24 cellular contexts compared by ENCODE assay signal in genomic region chr10:42422911-42423310, GRCh38.
DNase-seq lines count a peak whose midpoint lies in the region; ATAC-seq, FAIRE-seq and TF ChIP-seq lines count a peak whose summit lies in the region.
"Had no signal": no experiment of that assay in that cellular context is flagged by ENCODE, and none has a peak within 500 bp of the region (broad histone marks: within the 10 kb centered on the region; RNA-seq: fewer than 3 reads in every experiment).

No MANE protein-coding gene starts in this region.

- H3K9me3 ChIP-seq in left ventricle myocardium inferior (replicated peaks) = no peaks in the 10 kb centered on the region
- no peaks in the 10 kb centered on the region for H3K9me3 ChIP-seq in HepG2 (ENCODE audit: low read length)
- H3K9me3 ChIP-seq: BLaER1, Caco-2 had no signal

- H2AFZ ChIP-seq in HepG2 (ENCODE audit: low read length) = no peak overlapping the region
- H2AFZ ChIP-seq: GM23248 had no signal

- H3K4me3 ChIP-seq in left ventricle myocardium inferior = no peak overlapping the region
- H3K4me3 ChIP-seq in LNCaP clone FGC (ENCODE audit: low read depth, low read length) = no peak overlapping the region
- no peak overlapping the region for H3K4me3 ChIP-seq in HepG2 (replicated peaks in 1 of 3; ENCODE audit: insufficient read depth in 1 of 3, low read depth in 2 of 3, low read length in 3 of 3)
- H3K4me3 ChIP-seq: BLaER1, GM12878, GM23248 had no signal

- H3K36me3 ChIP-seq in left ventricle myocardium inferior (no peaks in the 10 kb centered on the region), HepG2 (replicated peaks in 1 of 2; ENCODE audit: control insufficient read depth in 1 of 2, insufficient read depth in 2 of 2, low read length in 2 of 2) (no peaks in the 10 kb centered on the region)
- H3K36me3 ChIP-seq: BLaER1 had no signal

- no TSS peak for BruUV-seq in HepG2 (replicated peaks; lab: Mats Ljungman, UMichigan)

- H3K9ac ChIP-seq in HepG2 (ENCODE audit: insufficient read depth, low read depth, low read length) = no peak overlapping the region
- H3K9ac ChIP-seq: BLaER1, GM23248 had no signal

- intact Hi-C loops in Right ventricle myocardium inferior (cut with DNase I) (no loop called here), left ventricle myocardium inferior (cut with micrococcal nuclease) (no loop called here), left cardiac atrium (cut with DNase I) (loop anchor here in 1 of 2 donors (10.0 kb wide), 1 partner anchor 248 kb away; no protein-coding TSS in a partner anchor), HepG2 (cut with micrococcal nuclease; ENCODE audit: unreplicated experiment) (no loop called here)

- H3K4me1 ChIP-seq in left ventricle myocardium inferior (no peaks in the 10 kb centered on the region), HepG2 (ENCODE audit: insufficient read depth, low read length) (no peaks in the 10 kb centered on the region)
- H3K4me1 ChIP-seq: BLaER1, Caco-2 had no signal

- TF ChIP-seq CTCF in left ventricle myocardium inferior (IDR thresholded peaks at IDR 0.05; ENCODE audit: borderline replicate concordance) (no peak), LNCaP clone FGC (IDR thresholded peaks at IDR 0.05; ENCODE audit: control insufficient read depth, extremely low read depth, insufficient read depth) (no peak), HepG2 (CRISPR knock-in tag; IDR thresholded peaks at IDR 0.05) (no peak)

- H4K20me1 ChIP-seq in HepG2 (ENCODE audit: insufficient read depth, low read length) = no peaks in the 10 kb centered on the region
- H4K20me1 ChIP-seq: BLaER1 had no signal

- H3K79me2 ChIP-seq in HepG2 (ENCODE audit: insufficient read depth, low read length) = no peaks in the 10 kb centered on the region

- TF ChIP-seq RAD21 in HepG2 (CRISPR knock-in tag; IDR thresholded peaks at IDR 0.05) = no peak

- no peak for FAIRE-seq in HepG2 (lab: Jason Lieb, UNC)
- FAIRE-seq: A204.1, D721Med, GM12878, GM19239, H1 had no signal

- no peak for TF ChIP-seq POLR2A in HepG2 (IDR thresholded peaks at IDR 0.05; ENCODE audit: insufficient read depth in 1 of 2, low read depth in 2 of 2, low read length in 2 of 2)

- WGBS in HepG2 (ENCODE audit: low lambda C conversion rate) = 63% methylated on average over 5 of the region's 5 CpGs

- CTCF ChIA-PET in HepG2 (lab: Yijun Ruan, JAX; ENCODE audit: low intra/inter-chr PET ratio, low total read pairs) = no interaction called here

- no peak for DNase-seq in Right ventricle myocardium inferior (ENCODE audit: missing footprints)
- DNase-seq in left ventricle myocardium inferior = no peak
- DNase-seq in LNCaP clone FGC (ENCODE audit: low read depth) = peak; percentile 6
- DNase-seq in left cardiac atrium = no peak
- no peak for DNase-seq in HepG2 (ENCODE audit: low spot score)
- DNase-seq: Caco-2; CD4-positive, CD25-positive, alpha-beta regulatory T cell; CD8-positive, alpha-beta T cell; DMS 273 treated with DMSO at 0.1 percent for 48 hours; DMS79; EL; GDM1; GM23248; H7; HCEC 1CT had no signal

- H3K27ac ChIP-seq in left ventricle myocardium inferior (replicated peaks) (no peak overlapping the region), HepG2 (ENCODE audit: extremely low read length, insufficient read depth, low read length) (no peak overlapping the region)
- H3K27ac ChIP-seq: 22Rv1, BLaER1, C4-2B, GM23248 had no signal

- peak; percentile 62 for ATAC-seq in Right ventricle myocardium inferior
- ATAC-seq in left cardiac atrium = peak; percentile 38 to 86
- ATAC-seq in SK-N-SH treated with all-trans-retinoic acid at 6 μM for 48 hours = no peak
- no peak for ATAC-seq in HepG2
- ATAC-seq: CD8-positive, alpha-beta T cell; GM12878 had no signal

- H3K27me3 ChIP-seq in left ventricle myocardium inferior (ENCODE audit: low read depth) (peaks cover 15% of the 10 kb centered on the region), HepG2 (ENCODE audit: control insufficient read depth in 1 of 2, insufficient read depth in 2 of 2, low read length in 2 of 2) (no peaks in the 10 kb centered on the region)
- H3K27me3 ChIP-seq: BLaER1 had no signal

- TF ChIP-seq EP300 in HepG2 (IDR thresholded peaks at IDR 0.05; ENCODE audit: low read depth in 2 of 2, low read length in 2 of 2) = no peak
- no peak for TF ChIP-seq EP300 in HepG2 (CRISPR knock-in tag; IDR thresholded peaks at IDR 0.05; ENCODE audit: borderline replicate concordance)

- H3K4me2 ChIP-seq in HepG2 (ENCODE audit: low read depth, low read length) = no peak overlapping the region
- H3K4me2 ChIP-seq: BLaER1 had no signal

- POLR2A ChIA-PET in HepG2 (lab: Yijun Ruan, JAX) = no interaction called here

- in situ Hi-C loops in HepG2 (cut with HindIII; ENCODE audit: extremely low pct_ligation_motif_present, low pct_unique_long_range_greater_than_20kb) = no loop called here

TF ChIP-seq in SK-N-SH treated with all-trans-retinoic acid at 6 μM for 48 hours, 23 proteins besides CTCF, POLR2A, EP300 and RAD21:
- TF ChIP-seq TCF4 (CRISPR knock-in tag; IDR thresholded peaks at IDR 0.05; ENCODE audit: borderline replicate concordance) = no peak
- TF ChIP-seq ZNF8 (CRISPR knock-in tag; IDR thresholded peaks at IDR 0.05) = no peak
- no peak for TF ChIP-seq ARNTL (CRISPR knock-in tag; IDR thresholded peaks at IDR 0.05; ENCODE audit: borderline replicate concordance, low read depth)
- no peak for TF ChIP-seq PPARA (CRISPR knock-in tag; IDR thresholded peaks at IDR 0.05; ENCODE audit: borderline replicate concordance)
- TF ChIP-seq OSR1 (CRISPR knock-in tag; IDR thresholded peaks at IDR 0.05) = no peak
- no peak for TF ChIP-seq ISL1 (CRISPR knock-in tag; IDR thresholded peaks at IDR 0.05)
- TF ChIP-seq RARB (CRISPR knock-in tag; IDR thresholded peaks at IDR 0.05) = no peak
- TF ChIP-seq CREB5 (CRISPR knock-in tag; IDR thresholded peaks at IDR 0.05; ENCODE audit: low read depth) = no peak
- no peak for TF ChIP-seq CSRNP3 (CRISPR knock-in tag; IDR thresholded peaks at IDR 0.05)
- TF ChIP-seq BACH2 (CRISPR knock-in tag; IDR thresholded peaks at IDR 0.05; ENCODE audit: borderline replicate concordance) = no peak

TF ChIP-seq in HepG2, 621 proteins besides CTCF, POLR2A, EP300 and RAD21:
- TF ChIP-seq TEAD2 (CRISPR knock-in tag; IDR thresholded peaks at IDR 0.05) (no peak), ZNF484 (CRISPR knock-in tag; IDR thresholded peaks at IDR 0.05; ENCODE audit: borderline replicate concordance, low read depth) (no peak), ZNF839 (CRISPR knock-in tag; IDR thresholded peaks at IDR 0.05; ENCODE audit: borderline replicate concordance) (no peak), HNF4G (IDR thresholded peaks at IDR 0.05; ENCODE audit: borderline replicate concordance, low read depth, low read length) (no peak), HNF4G (CRISPR knock-in tag; IDR thresholded peaks at IDR 0.05; ENCODE audit: borderline replicate concordance, low read depth) (no peak), ZNF841 (CRISPR knock-in tag; IDR thresholded peaks at IDR 0.05; ENCODE audit: borderline replicate concordance) (no peak), MIER2 (CRISPR knock-in tag; IDR thresholded peaks at IDR 0.05) (no peak), ZNF644 (CRISPR knock-in tag; IDR thresholded peaks at IDR 0.05; ENCODE audit: low read depth) (no peak), JUND (CRISPR knock-in tag; IDR thresholded peaks at IDR 0.05) (no peak), BATF2 (CRISPR knock-in tag; IDR thresholded peaks at IDR 0.05) (no peak), PPARG (CRISPR knock-in tag; conservative IDR thresholded peaks at IDR 0.05) (no peak), ZNF749 (CRISPR knock-in tag; IDR thresholded peaks at IDR 0.05; ENCODE audit: borderline replicate concordance) (no peak), ZNF225 (CRISPR knock-in tag; IDR thresholded peaks at IDR 0.05) (no peak), CSRNP2 (CRISPR knock-in tag; conservative IDR thresholded peaks at IDR 0.05; ENCODE audit: low read depth) (no peak), ZNF557 (CRISPR knock-in tag; IDR thresholded peaks at IDR 0.05) (no peak), TCF7 (IDR thresholded peaks at IDR 0.05; ENCODE audit: low read depth) (no peak)
- TF ChIP-seq, protein P1, sequence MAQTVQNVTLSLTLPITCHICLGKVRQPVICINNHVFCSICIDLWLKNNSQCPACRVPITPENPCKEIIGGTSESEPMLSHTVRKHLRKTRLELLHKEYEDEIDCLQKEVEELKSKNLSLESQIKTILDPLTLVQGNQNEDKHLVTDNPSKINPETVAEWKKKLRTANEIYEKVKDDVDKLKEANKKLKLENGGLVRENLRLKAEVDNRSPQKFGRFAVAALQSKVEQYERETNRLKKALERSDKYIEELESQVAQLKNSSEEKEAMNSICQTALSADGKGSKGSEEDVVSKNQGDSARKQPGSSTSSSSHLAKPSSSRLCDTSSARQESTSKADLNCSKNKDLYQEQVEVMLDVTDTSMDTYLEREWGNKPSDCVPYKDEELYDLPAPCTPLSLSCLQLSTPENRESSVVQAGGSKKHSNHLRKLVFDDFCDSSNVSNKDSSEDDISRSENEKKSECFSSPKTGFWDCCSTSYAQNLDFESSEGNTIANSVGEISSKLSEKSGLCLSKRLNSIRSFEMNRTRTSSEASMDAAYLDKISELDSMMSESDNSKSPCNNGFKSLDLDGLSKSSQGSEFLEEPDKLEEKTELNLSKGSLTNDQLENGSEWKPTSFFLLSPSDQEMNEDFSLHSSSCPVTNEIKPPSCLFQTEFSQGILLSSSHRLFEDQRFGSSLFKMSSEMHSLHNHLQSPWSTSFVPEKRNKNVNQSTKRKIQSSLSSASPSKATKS (CRISPR knock-in tag; IDR thresholded peaks at IDR 0.05) = no peak

Comparison
In these comparisons a context has a peak if more than half of its experiments do, and no peak if none do; other contexts are left out.
1. ATAC-seq: peak in Right ventricle myocardium inferior (single experiment) and left cardiac atrium (2 of 2); none in SK-N-SH treated with all-trans-retinoic acid at 6 μM for 48 hours (single experiment) and HepG2 (single experiment).